ENCODE assay signal across 8 cellular contexts in genomic region chr19:18522862-18523440, GRCh38. TPM values are rescaled to one million over a fixed set of nuclear protein-coding genes. Genes with fewer than 3 reads are reported as not detected.
A peak's percentile ranks its signal among the peaks of the same experiment; 100 is the strongest.
DNase-seq lines count a peak whose midpoint lies in the region; TF ChIP-seq lines count a peak whose summit lies in the region.
"Not testable (repeated sequence)": the region's sequence is repeated elsewhere in the genome, so short reads cannot be mapped to it uniquely, and the experiment has no call there.

No MANE protein-coding gene starts in this region.

- not testable (repeated sequence) for H3K9me3 Mint-ChIP-seq in activated T-helper 1 cell treated with anti-CD3 and anti-CD28 coated beads, Interleukin-12 subunit alpha, Interleukin-12 subunit beta, Interleukin-2, Interleukin-4 antibody, amounts not matched to agents 30 ng/mL and 10 ng/mL and 1 ng/mL, durations not matched to agents 14 hours and 24 hours and 36 hours

- H2BK120ac ChIP-seq in neuronal stem cell (ENCODE audit: low read depth, low read length): not testable (repeated sequence)

- H3K9ac ChIP-seq in colonic mucosa (ENCODE audit: low read depth in 2 of 2, low read length in 2 of 2); neuronal stem cell (ENCODE audit: low read depth, low read length, poor library complexity); subcutaneous abdominal adipose tissue (ENCODE audit: low read length in 5 of 5): not testable (repeated sequence)

- H4K91ac ChIP-seq in neuronal stem cell (ENCODE audit: low read depth, low read length, poor library complexity): not testable (repeated sequence)

- in situ Hi-C loops in HAP-1 (cut with MboI; ENCODE audit: low sequenced_read_pairs): not testable (repeated sequence)

- intact Hi-C loops in activated T-helper 1 cell treated with anti-CD3 and anti-CD28 coated beads, Interleukin-12 subunit alpha, Interleukin-12 subunit beta, Interleukin-2, Interleukin-4 antibody, amounts not matched to agents 30 ng/mL and 10 ng/mL and 1 ng/mL, durations not matched to agents 14 hours and 24 hours and 36 hours (cut with micrococcal nuclease): loop anchor here (1.0 kb wide), 16 partner anchors 21 to 669 kb away; partner anchors contain the start of genes ARMC6, BORCS8, COPE and DDX49
- intact Hi-C loops in colonic mucosa (cut with DNase I): not testable (repeated sequence)

- H2BK15ac ChIP-seq in neuronal stem cell (ENCODE audit: low read length): not testable (repeated sequence)

- peak overlapping the region; percentile 93 for H3K27ac Mint-ChIP-seq in activated T-helper 1 cell treated with anti-CD3 and anti-CD28 coated beads, Interleukin-12 subunit alpha, Interleukin-12 subunit beta, Interleukin-2, Interleukin-4 antibody, amounts not matched to agents 30 ng/mL and 10 ng/mL and 1 ng/mL, durations not matched to agents 14 hours and 24 hours and 36 hours

- H3K27me3 Mint-ChIP-seq in activated T-helper 1 cell treated with anti-CD3 and anti-CD28 coated beads, Interleukin-12 subunit alpha, Interleukin-12 subunit beta, Interleukin-2, Interleukin-4 antibody, amounts not matched to agents 30 ng/mL and 10 ng/mL and 1 ng/mL, durations not matched to agents 14 hours and 24 hours and 36 hours (ENCODE audit: insufficient read depth): not testable (repeated sequence)

- not testable (repeated sequence) for H3K36me3 Mint-ChIP-seq in activated T-helper 1 cell treated with anti-CD3 and anti-CD28 coated beads, Interleukin-12 subunit alpha, Interleukin-12 subunit beta, Interleukin-2, Interleukin-4 antibody, amounts not matched to agents 30 ng/mL and 10 ng/mL and 1 ng/mL, durations not matched to agents 14 hours and 24 hours and 36 hours (ENCODE audit: low read depth)

- H2AFZ ChIP-seq in hepatocyte (peak overlapping the region; percentile 23), neuronal stem cell (ENCODE audit: low read length) (peak overlapping the region; percentile 69)

- H3K9me3 ChIP-seq in HAP-1; Peyer's patch; colonic mucosa; hepatocyte (ENCODE audit: low read depth); neuronal stem cell (replicated peaks in 1 of 2; ENCODE audit: control insufficient read depth in 2 of 2, insufficient read depth in 1 of 2, low read depth in 1 of 2, low read length in 2 of 2); subcutaneous abdominal adipose tissue (ENCODE audit: control insufficient read depth in 5 of 5, low read length in 5 of 5): not testable (repeated sequence)

- not testable (repeated sequence) for H3K23ac ChIP-seq in neuronal stem cell (ENCODE audit: low read depth, low read length, poor library complexity)

- not testable (repeated sequence) for H2BK12ac ChIP-seq in neuronal stem cell (ENCODE audit: low read length)

- not testable (repeated sequence) for TF ChIP-seq POLR2A in Peyer's patch (IDR thresholded peaks at IDR 0.05)

- H2BK5ac ChIP-seq in neuronal stem cell (ENCODE audit: low read length): not testable (repeated sequence)

- H3K9me2 ChIP-seq in hepatocyte (replicated peaks; ENCODE audit: insufficient read depth): not testable (repeated sequence)

- H3K36me3 ChIP-seq in HAP-1 (replicated peaks); Peyer's patch; colonic mucosa; hepatocyte (replicated peaks; ENCODE audit: insufficient read depth, low read depth); neuronal stem cell (replicated peaks in 1 of 2; ENCODE audit: control insufficient read depth in 2 of 2, insufficient read depth in 2 of 2, low read length in 2 of 2); subcutaneous abdominal adipose tissue (ENCODE audit: control insufficient read depth in 5 of 5, insufficient read depth in 5 of 5, low read length in 5 of 5): not testable (repeated sequence)

- not testable (repeated sequence) for H4K8ac ChIP-seq in neuronal stem cell (ENCODE audit: low read depth, low read length)

- H3K4me3 Mint-ChIP-seq in activated T-helper 1 cell treated with anti-CD3 and anti-CD28 coated beads, Interleukin-12 subunit alpha, Interleukin-12 subunit beta, Interleukin-2, Interleukin-4 antibody, amounts not matched to agents 30 ng/mL and 10 ng/mL and 1 ng/mL, durations not matched to agents 14 hours and 24 hours and 36 hours: peak overlapping the region; percentile 91

- not testable (repeated sequence) for H2AK5ac ChIP-seq in neuronal stem cell (ENCODE audit: low read depth, low read length)

- H3K4ac ChIP-seq in neuronal stem cell (ENCODE audit: low read length): not testable (repeated sequence)

- H3K18ac ChIP-seq in neuronal stem cell (ENCODE audit: low read length): peak overlapping the region; percentile 65

- H3K27me3 ChIP-seq in HAP-1 (ENCODE audit: low read depth); Peyer's patch; colonic mucosa; hepatocyte; neuronal stem cell (ENCODE audit: control insufficient read depth in 3 of 3, insufficient read depth in 3 of 3, low read depth in 1 of 3, low read length in 3 of 3); subcutaneous abdominal adipose tissue (ENCODE audit: control insufficient read depth in 5 of 5, insufficient read depth in 4 of 5, low read length in 5 of 5): not testable (repeated sequence)

- not testable (repeated sequence) for H3K14ac ChIP-seq in neuronal stem cell (ENCODE audit: low read length)

- H4K20me1 ChIP-seq in hepatocyte (ENCODE audit: insufficient read depth, poor library complexity, severe bottlenecking): not testable (repeated sequence)

- H3K4me2 ChIP-seq in hepatocyte: peak overlapping the region; percentile 67
- H3K4me2 ChIP-seq in neuronal stem cell (ENCODE audit: insufficient read depth, low read length, poor library complexity, severe bottlenecking): not testable (repeated sequence)

- H3K4me3 ChIP-seq in AG09309 (ENCODE audit: control insufficient read depth, low read depth, low read length) (peak overlapping the region; percentile 22; the same call in 1 of the 2 replicates), HAP-1 (peak overlapping the region; percentile 98), Peyer's patch (peak overlapping the region in 2 of 4 donors; percentile 17 to 22), neuronal stem cell (ENCODE audit: low read length in 2 of 2) (peak overlapping the region in 1 of 2 donors; percentile 26), subcutaneous abdominal adipose tissue (ENCODE audit: low read depth in 1 of 5, low read length in 5 of 5) (peak overlapping the region in 3 of 5 donors; percentile 23 to 33 (median 30))
- H3K4me3 ChIP-seq in colonic mucosa, hepatocyte: not testable (repeated sequence)

- H3K79me1 ChIP-seq in neuronal stem cell (ENCODE audit: low read depth, low read length): not testable (repeated sequence)

- 87% methylated on average over 19 of the region's 19 CpGs for WGBS in hepatocyte (ENCODE audit: low lambda C conversion rate, missing lambda C conversion rate)
- no CpG with 5 or more reads among the region's 19 CpGs for WGBS in neuronal stem cell (ENCODE audit: extremely low coverage in 2 of 2, insufficient read length in 2 of 2, insufficient replicate concordance in 1 of 2), 2 donors

- H3K27ac ChIP-seq in Peyer's patch (peak overlapping the region in 3 of 4 donors; percentile 38 to 69 (median 48)), colonic mucosa (peak overlapping the region; percentile 18), hepatocyte (peak overlapping the region; percentile 51)
- H3K27ac ChIP-seq in neuronal stem cell (replicated peaks; ENCODE audit: low read length); subcutaneous abdominal adipose tissue (ENCODE audit: low read depth, low read length): not testable (repeated sequence)

- H3K79me2 ChIP-seq in hepatocyte: peaks cover 27% of the 10 kb centered on the region

- DNase-seq in AG09309 (ENCODE audit: low read depth); HAP-1 (ENCODE audit: low spot score in 2 of 2); Peyer's patch; activated T-helper 1 cell treated with anti-CD3 and anti-CD28 coated beads, Interleukin-12 subunit alpha, Interleukin-12 subunit beta, Interleukin-2, Interleukin-4 antibody, amounts not matched to agents 30 ng/mL and 10 ng/mL and 1 ng/mL, durations not matched to agents 14 hours and 24 hours and 36 hours (ENCODE audit: low spot score); colonic mucosa; hepatocyte (ENCODE audit: low spot score); neuronal stem cell (ENCODE audit: low spot score): not testable (repeated sequence)

- not testable (repeated sequence) for TF ChIP-seq CTCF in AG09309 (IDR thresholded peaks at IDR 0.05; ENCODE audit: control insufficient read depth, insufficient read depth, low read depth, low read length, missing control alignments); Peyer's patch (IDR thresholded peaks at IDR 0.05); colonic mucosa (IDR thresholded peaks at IDR 0.05); hepatocyte (IDR thresholded peaks at IDR 0.05; ENCODE audit: poor library complexity)

- H3K4me1 ChIP-seq in HAP-1; colonic mucosa; neuronal stem cell (ENCODE audit: control insufficient read depth in 2 of 2, insufficient read depth in 1 of 2, low read depth in 1 of 2, low read length in 2 of 2): not testable (repeated sequence)
- H3K4me1 ChIP-seq in Peyer's patch (peaks cover 0 to 23% (median 4%) of the 10 kb centered on the region in 4 donors), hepatocyte (ENCODE audit: insufficient read depth) (peaks cover 18% of the 10 kb centered on the region), subcutaneous abdominal adipose tissue (ENCODE audit: control insufficient read depth in 5 of 5, insufficient read depth in 5 of 5, low read length in 5 of 5) (peaks cover 3 to 37% (median 29%) of the 10 kb centered on the region in 5 donors)

- H3K4me1 Mint-ChIP-seq in activated T-helper 1 cell treated with anti-CD3 and anti-CD28 coated beads, Interleukin-12 subunit alpha, Interleukin-12 subunit beta, Interleukin-2, Interleukin-4 antibody, amounts not matched to agents 30 ng/mL and 10 ng/mL and 1 ng/mL, durations not matched to agents 14 hours and 24 hours and 36 hours (ENCODE audit: low read depth): peaks cover 12% of the 10 kb centered on the region

RNA-seq across cellular contexts. Expression of gene ELL, which starts 1.1 kb away (rescaled TPM):
- total RNA-seq in Peyer's patch: 10 to 100 TPM; 18.9 to 49.5 (median 34.2) TPM
- 23.6 and 24.1 TPM in 2 replicates for total RNA-seq in activated T-helper 1 cell treated with anti-CD3 and anti-CD28 coated beads, Interleukin-12 subunit alpha, Interleukin-12 subunit beta, Interleukin-2, Interleukin-4 antibody, amounts not matched to agents 30 ng/mL and 10 ng/mL and 1 ng/mL, durations not matched to agents 14 hours and 24 hours and 36 hours
- 10 to 100 TPM; 16.3 to 18.6 TPM for total RNA-seq in colonic mucosa
- 3.9 and 11.0 TPM in 2 replicates for total RNA-seq in hepatocyte
- polyA plus RNA-seq in hepatocyte: 15.0 and 18.1 TPM in 2 replicates
- 5.2 TPM for polyA plus RNA-seq in neuronal stem cell (2013, experiment 1 of 2)
- polyA plus RNA-seq in neuronal stem cell (2013, experiment 2 of 2): 5.2 TPM

RNA-seq across cellular contexts. Expression of gene FKBP8, which starts 20.4 kb away (rescaled TPM):
- total RNA-seq in Peyer's patch (100 to 1,000 TPM; 231 to 333 (median 264) TPM), colonic mucosa (100 to 1,000 TPM; 190 to 200 TPM), hepatocyte (183 and 195 TPM in 2 replicates)
- total RNA-seq in activated T-helper 1 cell treated with anti-CD3 and anti-CD28 coated beads, Interleukin-12 subunit alpha, Interleukin-12 subunit beta, Interleukin-2, Interleukin-4 antibody, amounts not matched to agents 30 ng/mL and 10 ng/mL and 1 ng/mL, durations not matched to agents 14 hours and 24 hours and 36 hours: 163 and 167 TPM in 2 replicates
- 247 and 262 TPM in 2 replicates for polyA plus RNA-seq in hepatocyte
- polyA plus RNA-seq in neuronal stem cell (2013, experiment 1 of 2): 215 TPM
- polyA plus RNA-seq in neuronal stem cell (2013, experiment 2 of 2): 207 TPM

RNA-seq across cellular contexts. Expression of gene KXD1, which starts 34.7 kb away (rescaled TPM):
- total RNA-seq in Peyer's patch: 100 to 1,000 TPM in 3 of 4 donors, 10 to 100 TPM in 1; 82.0 to 226 (median 142) TPM
- total RNA-seq in activated T-helper 1 cell treated with anti-CD3 and anti-CD28 coated beads, Interleukin-12 subunit alpha, Interleukin-12 subunit beta, Interleukin-2, Interleukin-4 antibody, amounts not matched to agents 30 ng/mL and 10 ng/mL and 1 ng/mL, durations not matched to agents 14 hours and 24 hours and 36 hours: 128 and 133 TPM in 2 replicates
- 10 to 100 TPM; 66.8 to 80.4 TPM for total RNA-seq in colonic mucosa
- 76.3 and 91.7 TPM in 2 replicates for total RNA-seq in hepatocyte
- 85.7 and 89.2 TPM in 2 replicates for polyA plus RNA-seq in hepatocyte
- 150 TPM for polyA plus RNA-seq in neuronal stem cell (2013, experiment 1 of 2)
- polyA plus RNA-seq in neuronal stem cell (2013, experiment 2 of 2): 148 TPM

RNA-seq across cellular contexts. Expression of gene UBA52, which starts 48.7 kb away (rescaled TPM):
- total RNA-seq in Peyer's patch (100 to 1,000 TPM; 222 to 609 (median 308) TPM), colonic mucosa (1,000 to 10,000 TPM in 1 of 2 donors, 100 to 1,000 TPM in 1; 991 to 1,174 TPM), hepatocyte (561 and 593 TPM in 2 replicates)
- 1,472 and 1,500 TPM in 2 replicates for total RNA-seq in activated T-helper 1 cell treated with anti-CD3 and anti-CD28 coated beads, Interleukin-12 subunit alpha, Interleukin-12 subunit beta, Interleukin-2, Interleukin-4 antibody, amounts not matched to agents 30 ng/mL and 10 ng/mL and 1 ng/mL, durations not matched to agents 14 hours and 24 hours and 36 hours
- polyA plus RNA-seq in hepatocyte: 470 and 498 TPM in 2 replicates
- polyA plus RNA-seq in neuronal stem cell (2013, experiment 1 of 2): 1,321 TPM
- polyA plus RNA-seq in neuronal stem cell (2013, experiment 2 of 2): 1,289 TPM
